Comparison of ENCODE assay signal across 14 cellular contexts in the genomic region with DNA sequence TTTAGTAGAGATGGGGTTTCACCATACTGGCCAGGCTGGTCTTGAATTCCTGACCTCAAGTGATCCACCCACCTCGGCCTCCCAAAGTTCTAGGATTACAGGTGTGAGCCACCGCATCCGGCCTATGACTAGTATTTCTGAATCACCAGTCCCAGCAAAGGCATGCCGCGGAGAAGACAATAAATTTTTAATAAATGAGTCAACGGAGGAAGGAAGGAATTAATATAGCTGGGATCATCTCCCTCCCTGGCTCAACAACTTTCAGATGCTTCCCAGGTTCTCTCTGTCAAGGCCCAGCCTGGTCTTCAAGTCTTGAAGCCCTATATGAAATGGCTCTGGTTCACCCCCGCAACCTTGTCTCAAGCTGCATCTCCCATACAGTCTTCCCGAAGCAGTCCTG. TPM values are rescaled to one million over a fixed set of nuclear protein-coding genes. Genes with fewer than 3 reads are reported as not detected.
DNase-seq lines count a peak whose midpoint lies in the region; FAIRE-seq and TF ChIP-seq lines count a peak whose summit lies in the region.
"Had no signal": no experiment of that assay in that cellular context is flagged by ENCODE, and none has a peak within 500 bp of the region (broad histone marks: within the 10 kb centered on the region; RNA-seq: fewer than 3 reads in every experiment).

No MANE protein-coding gene starts in this region.

- H3K4me1 ChIP-seq in small intestine (ENCODE audit: control insufficient read depth in 2 of 2, insufficient read depth in 1 of 2, low read depth in 1 of 2, low read length in 1 of 2) (peaks cover 0 to 5% of the 10 kb centered on the region in 2 donors), right atrium auricular region (peaks cover 0 to 8% of the 10 kb centered on the region in 2 donors)
- H3K4me1 ChIP-seq: SJCRH30 had no signal

- CTCF ChIA-PET in activated CD4-positive, alpha-beta T cell treated with anti-CD3 and anti-CD28 coated beads, Interleukin-2, amount 10 ng/mL, durations not matched to agents 7 days and 5 days (lab: Charles Lee) = no interaction called here

- no peak overlapping the region for H3K27ac Mint-ChIP-seq in activated CD4-positive, alpha-beta T cell treated with anti-CD3 and anti-CD28 coated beads, Interleukin-2, amount 10 ng/mL, durations not matched to agents 7 days and 5 days

- no peak overlapping the region for H3K4me3 Mint-ChIP-seq in activated CD4-positive, alpha-beta T cell treated with anti-CD3 and anti-CD28 coated beads, Interleukin-2, amount 10 ng/mL, durations not matched to agents 7 days and 5 days
- H3K4me3 Mint-ChIP-seq: activated T-cell treated with anti-CD3 and anti-CD28 coated beads, Interleukin-2, amount 50 U/mL, for 4 hours had no signal

- H3K36me3 Mint-ChIP-seq in activated CD4-positive, alpha-beta T cell treated with anti-CD3 and anti-CD28 coated beads, Interleukin-2, amount 10 ng/mL, durations not matched to agents 7 days and 5 days (ENCODE audit: low read depth) = no peaks in the 10 kb centered on the region

- no peaks in the 10 kb centered on the region for H3K4me1 Mint-ChIP-seq in activated CD4-positive, alpha-beta T cell treated with anti-CD3 and anti-CD28 coated beads, Interleukin-2, amount 10 ng/mL, durations not matched to agents 7 days and 5 days

- FAIRE-seq in small intestine (lab: Jason Lieb, UNC) = no peak

- POLR2A ChIA-PET in activated CD4-positive, alpha-beta T cell treated with anti-CD3 and anti-CD28 coated beads, Interleukin-2, amount 10 ng/mL, durations not matched to agents 7 days and 5 days (lab: Charles Lee) = no interaction called here

- peaks cover 69% of the 10 kb centered on the region for H3K27me3 Mint-ChIP-seq in activated CD4-positive, alpha-beta T cell treated with anti-CD3 and anti-CD28 coated beads, Interleukin-2, amount 10 ng/mL, durations not matched to agents 7 days and 5 days

- H3K4me3 ChIP-seq in small intestine (ENCODE audit: low read depth in 1 of 2, low read length in 2 of 2) (no peak overlapping the region), right atrium auricular region (no peak overlapping the region)
- H3K4me3 ChIP-seq: cardiac muscle cell, SJCRH30, suprapubic skin had no signal

- H3K27ac ChIP-seq in small intestine (ENCODE audit: low read depth in 1 of 2, low read length in 1 of 2) (no peak overlapping the region), right atrium auricular region (no peak overlapping the region)
- H3K27ac ChIP-seq: cardiac muscle cell, SJCRH30, suprapubic skin had no signal

- H3K36me3 ChIP-seq in small intestine (ENCODE audit: control insufficient read depth in 2 of 2, insufficient read depth in 2 of 2, low read length in 2 of 2) (no peaks in the 10 kb centered on the region), right atrium auricular region (no peaks in the 10 kb centered on the region)
- H3K36me3 ChIP-seq: cardiac muscle cell, SJCRH30, suprapubic skin had no signal

- TF ChIP-seq CTCF in right atrium auricular region (IDR thresholded peaks at IDR 0.05) = no peak

- WGBS in small intestine, 3 donors = 46 to 83% (median 68%) methylated on average over 8 of the region's 8 CpGs

- H3K27me3 ChIP-seq in small intestine (ENCODE audit: control insufficient read depth in 2 of 2, insufficient read depth in 2 of 2, low read length in 2 of 2) (peaks cover 0 to 10% of the 10 kb centered on the region in 2 donors), right atrium auricular region (peaks cover 8 to 18% of the 10 kb centered on the region in 2 donors)

- H3K9me3 ChIP-seq in small intestine (ENCODE audit: control insufficient read depth, low read depth) (no peaks in the 10 kb centered on the region), right atrium auricular region (no peaks in the 10 kb centered on the region)
- H3K9me3 ChIP-seq: SJCRH30, suprapubic skin had no signal

- no peaks in the 10 kb centered on the region for H3K9me3 Mint-ChIP-seq in activated CD4-positive, alpha-beta T cell treated with anti-CD3 and anti-CD28 coated beads, Interleukin-2, amount 10 ng/mL, durations not matched to agents 7 days and 5 days
- H3K9me3 Mint-ChIP-seq: activated T-cell treated with anti-CD3 and anti-CD28 coated beads, Interleukin-2, amount 50 U/mL, for 4 hours had no signal

- peak; percentile 46 for DNase-seq in GM04504 (ENCODE audit: low read depth)
- peak; percentile 88 for DNase-seq in RPMI7951 (ENCODE audit: low read depth)
- peak; percentile 52 for DNase-seq in fibroblast of gingiva (ENCODE audit: low read depth)
- DNase-seq in small intestine = peak; percentile 73
- no peak for DNase-seq in right atrium auricular region (ENCODE audit: low spot score)
- no peak for DNase-seq in activated CD4-positive, alpha-beta T cell treated with anti-CD3 and anti-CD28 coated beads, Interleukin-2, amount 10 ng/mL, durations not matched to agents 7 days and 5 days
- DNase-seq in central memory CD4-positive, alpha-beta T cell = no peak
- DNase-seq: activated T-cell treated with anti-CD3 and anti-CD28 coated beads, Interleukin-2, amount 50 U/mL, for 4 hours; erythroblast; NCI-H1105 treated with DMSO at 0.1 percent for 48 hours; NCI-H510A treated with DMSO at 0.1 percent for 48 hours; SJCRH30 had no signal

RNA-seq across cellular contexts. Expression of gene CYTH4, which starts 45.7 kb away (rescaled TPM):
- 1.2 and 1.6 TPM in 2 replicates for total RNA-seq in RPMI7951 (2014; rRNA removed; shearing (Covaris generic))
- 1 to 10 TPM; 1.1 to 5.4 (median 3.3) TPM for polyA plus RNA-seq in small intestine
- 1 to 10 TPM; 1.5 to 5.9 TPM for total RNA-seq in right atrium auricular region
- 100 to 1,000 TPM; 106 to 110 TPM for total RNA-seq in activated CD4-positive, alpha-beta T cell treated with anti-CD3 and anti-CD28 coated beads, Interleukin-2, amount 10 ng/mL, durations not matched to agents 7 days and 5 days
- total RNA-seq: cardiac muscle cell, SJCRH30 had no signal
- polyA plus RNA-seq: cardiac muscle cell had no signal

Comparison
In these comparisons a context has a peak if more than half of its experiments do, and no peak if none do; other contexts are left out.
1. DNase-seq: peak in GM04504 (single experiment), RPMI7951 (single experiment), fibroblast of gingiva (single experiment) and small intestine (single experiment); none in right atrium auricular region (single experiment), activated CD4-positive, alpha-beta T cell treated with anti-CD3 and anti-CD28 coated beads, Interleukin-2, amount 10 ng/mL, durations not matched to agents 7 days and 5 days (single experiment) and central memory CD4-positive, alpha-beta T cell (single experiment).
2. RNA of gene CYTH4, which starts 45.7 kb away (total RNA-seq): 106 to 110 TPM in activated CD4-positive, alpha-beta T cell treated with anti-CD3 and anti-CD28 coated beads, Interleukin-2, amount 10 ng/mL, durations not matched to agents 7 days and 5 days; 1.5 to 5.9 TPM in right atrium auricular region and 1.2 to 1.6 TPM in RPMI7951; every median in the first group is over 10 times any median in the second.